16 cellular contexts compared by ENCODE assay signal in genomic region chr1:16025-16424, GRCh38. TPM values are rescaled to one million over a fixed set of nuclear protein-coding genes. Genes with fewer than 3 reads are reported as not detected.
DNase-seq lines count a peak whose midpoint lies in the region; ATAC-seq and TF ChIP-seq lines count a peak whose summit lies in the region.
"Not testable (repeated sequence)": the region's sequence is repeated elsewhere in the genome, so short reads cannot be mapped to it uniquely, and the experiment has no call there.
"Had no signal": no experiment of that assay in that cellular context is flagged by ENCODE, and none has a peak within 500 bp of the region (broad histone marks: within the 10 kb centered on the region; RNA-seq: fewer than 3 reads in every experiment).

No MANE protein-coding gene starts in this region.

- TF ChIP-seq CTCF in CD8-positive, alpha-beta T cell (IDR thresholded peaks at IDR 0.05); WTC11 (IDR thresholded peaks at IDR 0.05); adrenal gland (IDR thresholded peaks at IDR 0.05); heart left ventricle (IDR thresholded peaks at IDR 0.05); lung (IDR thresholded peaks at IDR 0.05; ENCODE audit: control extremely low read depth, extremely low read depth); progenitor cell of endocrine pancreas (IDR thresholded peaks at IDR 0.05; ENCODE audit: unreplicated experiment); upper lobe of right lung (IDR thresholded peaks at IDR 0.05): not testable (repeated sequence)

- not testable (repeated sequence) for H3K4me3 Mint-ChIP-seq in CD8-positive, alpha-beta T cell; WTC11; activated CD8-positive, alpha-beta memory T cell treated with anti-CD3 and anti-CD28 coated beads, Interleukin-2, amount 10 ng/mL, durations not matched to agents 7 days and 5 days; progenitor cell of endocrine pancreas (ENCODE audit: low read depth)

- H3K4me1 Mint-ChIP-seq in CD8-positive, alpha-beta T cell (ENCODE audit: low read depth); WTC11; activated CD8-positive, alpha-beta memory T cell treated with anti-CD3 and anti-CD28 coated beads, Interleukin-2, amount 10 ng/mL, durations not matched to agents 7 days and 5 days; progenitor cell of endocrine pancreas (ENCODE audit: low read depth): not testable (repeated sequence)

- not testable (repeated sequence) for H3K36me3 Mint-ChIP-seq in CD8-positive, alpha-beta T cell; WTC11; activated CD8-positive, alpha-beta memory T cell treated with anti-CD3 and anti-CD28 coated beads, Interleukin-2, amount 10 ng/mL, durations not matched to agents 7 days and 5 days; progenitor cell of endocrine pancreas (ENCODE audit: insufficient read depth)

- CTCF ChIA-PET in CD8-positive, alpha-beta T cell (lab: Charles Lee); WTC11 (lab: Charles Lee); activated CD8-positive, alpha-beta memory T cell treated with anti-CD3 and anti-CD28 coated beads, Interleukin-2, amount 10 ng/mL, durations not matched to agents 7 days and 5 days (lab: Charles Lee): not testable (repeated sequence)

- DNase-seq in CD8-positive, alpha-beta T cell = peak in 4 of 7 experiments; percentile 0 to 15 (median 8)
- peak; percentile 10 for DNase-seq in WTC11 (ENCODE audit: low spot score)
- DNase-seq in activated CD8-positive, alpha-beta memory T cell treated with anti-CD3 and anti-CD28 coated beads, Interleukin-2, amount 10 ng/mL, durations not matched to agents 7 days and 5 days = peak; percentile 25
- peak; percentile 1 to 52 (median 12) for DNase-seq in adrenal gland
- DNase-seq in heart left ventricle = peak in 3 of 5 donors; percentile 10 to 14 (median 11)
- peak; percentile 26 for DNase-seq in lung (ENCODE audit: low spot score)
- DNase-seq in progenitor cell of endocrine pancreas (ENCODE audit: low spot score, unreplicated experiment) = peak; percentile 7
- peak; percentile 60 for DNase-seq in upper lobe of right lung

- not testable (repeated sequence) for TF ChIP-seq POLR2A in adrenal gland (IDR thresholded peaks at IDR 0.05); heart left ventricle (IDR thresholded peaks at IDR 0.05)

- not testable (repeated sequence) for H3K4me1 ChIP-seq in CD8-positive, alpha-beta T cell (ENCODE audit: insufficient read depth, low read length); adrenal gland (replicated peaks in 1 of 2); heart left ventricle; lung (ENCODE audit: control insufficient read depth in 2 of 2, insufficient read depth in 2 of 2, low read length in 2 of 2); upper lobe of right lung

- H3K27ac Mint-ChIP-seq in CD8-positive, alpha-beta T cell; WTC11; activated CD8-positive, alpha-beta memory T cell treated with anti-CD3 and anti-CD28 coated beads, Interleukin-2, amount 10 ng/mL, durations not matched to agents 7 days and 5 days; progenitor cell of endocrine pancreas: not testable (repeated sequence)

- POLR2A ChIA-PET in CD8-positive, alpha-beta T cell (lab: Charles Lee); WTC11 (lab: Charles Lee): not testable (repeated sequence)

- H3K27me3 ChIP-seq in CD8-positive, alpha-beta T cell (ENCODE audit: insufficient read depth, low read length); adrenal gland; heart left ventricle; lung (ENCODE audit: control insufficient read depth, insufficient read depth); upper lobe of right lung: not testable (repeated sequence)

- not testable (repeated sequence) for ATAC-seq in CD8-positive, alpha-beta T cell; WTC11; activated CD8-positive, alpha-beta memory T cell treated with anti-CD3 and anti-CD28 coated beads, Interleukin-2, amount 10 ng/mL, durations not matched to agents 7 days and 5 days; heart left ventricle; lung (ENCODE audit: insufficient read depth, low FRiP score); upper lobe of right lung

- H3K4me3 ChIP-seq in CD8-positive, alpha-beta T cell (ENCODE audit: low read depth, low read length); adrenal gland; heart left ventricle; lung; upper lobe of right lung: not testable (repeated sequence)

- not testable (repeated sequence) for H3K36me3 ChIP-seq in CD8-positive, alpha-beta T cell (ENCODE audit: insufficient read depth, low read length); adrenal gland (replicated peaks in 1 of 2); heart left ventricle; lung (ENCODE audit: control insufficient read depth in 2 of 2, insufficient read depth in 2 of 2, low read length in 2 of 2); upper lobe of right lung

- not testable (repeated sequence) for H3K27ac ChIP-seq in CD8-positive, alpha-beta T cell (ENCODE audit: low read depth, low read length); adrenal gland; heart left ventricle; lung (ENCODE audit: low read depth in 1 of 2, low read length in 1 of 2); upper lobe of right lung

- H3K27me3 Mint-ChIP-seq in CD8-positive, alpha-beta T cell (ENCODE audit: low read depth); WTC11 (ENCODE audit: low read depth); activated CD8-positive, alpha-beta memory T cell treated with anti-CD3 and anti-CD28 coated beads, Interleukin-2, amount 10 ng/mL, durations not matched to agents 7 days and 5 days; progenitor cell of endocrine pancreas: not testable (repeated sequence)

- WGBS in adrenal gland, 4 donors = 93 to 98% methylated on average over 6 of the region's 6 CpGs; no CpG with 5 or more reads in 2 of the 4 donors
- WGBS in heart left ventricle, 4 donors = 83 to 90% (median 87%) methylated on average over 5 to 6 of the region's 6 CpGs; no CpG with 5 or more reads in 1 of the 4 donors
- 82 to 93% methylated on average over 4 to 6 of the region's 6 CpGs for WGBS in lung, 2 donors

- not testable (repeated sequence) for H3K9me3 Mint-ChIP-seq in CD8-positive, alpha-beta T cell; WTC11; activated CD8-positive, alpha-beta memory T cell treated with anti-CD3 and anti-CD28 coated beads, Interleukin-2, amount 10 ng/mL, durations not matched to agents 7 days and 5 days (ENCODE audit: low read depth); progenitor cell of endocrine pancreas (ENCODE audit: low read depth)

- H3K9me3 ChIP-seq in CD8-positive, alpha-beta T cell (ENCODE audit: low read length); adrenal gland (replicated peaks in 1 of 3); heart left ventricle; lung (ENCODE audit: control insufficient read depth in 2 of 2, insufficient read depth in 1 of 2, low read length in 1 of 2); upper lobe of right lung: not testable (repeated sequence)

- intact Hi-C loops in CD8-positive, alpha-beta T cell (cut with DNase I, micrococcal nuclease); adrenal gland (cut with DNase I); heart left ventricle (cut with DNase I); upper lobe of right lung (cut with DNase I): not testable (repeated sequence)

RNA-seq across cellular contexts. Expression of gene OR4F5, which starts 49.2 kb away (rescaled TPM):
- total RNA-seq in CD8-positive, alpha-beta T cell = not detected
- not detected in 3 replicates for total RNA-seq in WTC11 (2021)
- not detected for total RNA-seq in activated CD8-positive, alpha-beta memory T cell treated with anti-CD3 and anti-CD28 coated beads, Interleukin-2, amount 10 ng/mL, durations not matched to agents 7 days and 5 days
- total RNA-seq in adrenal gland = not detected
- polyA plus RNA-seq in adrenal gland = not detected
- total RNA-seq in heart left ventricle = not detected
- not detected for polyA plus RNA-seq in heart left ventricle
- total RNA-seq in lung = not detected
- not detected for polyA plus RNA-seq in lung
- not detected in 2 replicates for total RNA-seq in progenitor cell of endocrine pancreas
- not detected for total RNA-seq in upper lobe of right lung
- total RNA-seq: activated T-cell treated with anti-CD3 and anti-CD28 coated beads, Interleukin-2, amount 50 U/mL, for 72 hours; H7; IMR-90; mesothelial cell of epicardium; naive thymus-derived CD4-positive, alpha-beta T cell; PC-3; renal cortical epithelial cell had no signal
- polyA plus RNA-seq: IMR-90; naive thymus-derived CD4-positive, alpha-beta T cell; small intestine had no signal

Comparison
In these comparisons a context has a peak if more than half of its experiments do, and no peak if none do; other contexts are left out.
1. DNase-seq: peak in every context shown above with its lines; median percentile 60 in upper lobe of right lung; 26 in lung; 25 in activated CD8-positive, alpha-beta memory T cell treated with anti-CD3 and anti-CD28 coated beads, Interleukin-2, amount 10 ng/mL, durations not matched to agents 7 days and 5 days; 12 in adrenal gland; 11 in heart left ventricle; 10 in WTC11; 8 in CD8-positive, alpha-beta T cell; 7 in progenitor cell of endocrine pancreas.